ENCODE assay signal across 8 cellular contexts in the genomic region with DNA sequence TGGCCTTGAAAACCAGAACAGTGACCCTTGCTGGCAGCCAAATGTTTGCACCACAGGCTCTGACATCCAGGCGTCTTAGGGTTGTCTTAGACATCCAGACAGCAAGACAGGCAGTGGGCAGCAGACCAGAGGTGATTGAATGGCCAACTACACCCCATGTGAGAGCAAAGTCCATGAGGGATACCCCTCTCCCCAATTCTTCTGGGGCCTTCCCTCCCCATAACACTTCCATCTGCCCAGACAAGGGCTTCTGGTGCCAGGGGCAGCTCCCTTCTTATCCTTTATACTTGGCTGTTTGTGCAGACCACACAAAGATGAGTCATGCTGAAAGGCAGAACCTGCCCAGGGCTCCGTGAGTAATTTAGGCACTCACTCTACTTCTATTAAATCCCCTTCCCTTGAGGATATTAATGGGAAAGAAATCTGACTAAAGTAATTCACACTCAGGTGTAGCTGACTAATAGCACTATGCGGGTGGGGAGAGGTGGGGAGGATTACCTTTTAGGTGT.
DNase-seq lines count a peak whose midpoint lies in the region; ATAC-seq and TF ChIP-seq lines count a peak whose summit lies in the region.

No MANE protein-coding gene starts in this region.

- no peak for TF ChIP-seq POLR2A in lower leg skin (IDR thresholded peaks at IDR 0.05)

- intact Hi-C loops in lower leg skin (cut with DNase I; ENCODE audit: low total_unique reads), result no loop called here

- 17 to 22% methylated on average over 3 of the region's 3 CpGs for WGBS in lower leg skin, 2 donors

- H3K36me3 ChIP-seq in HEK293 (ENCODE audit: control insufficient read depth in 2 of 2, insufficient read depth in 1 of 2, low read length in 2 of 2) (no peaks in the 10 kb centered on the region), SJSA1 (no peaks in the 10 kb centered on the region)

- H3K9me3 ChIP-seq in HEK293 (ENCODE audit: control insufficient read depth, insufficient read depth, low read depth, low read length), result no peaks in the 10 kb centered on the region
- no peaks in the 10 kb centered on the region for H3K9me3 ChIP-seq in SJSA1 (replicated peaks)

- DNase-seq in ACHN, result peak; percentile 76
- DNase-seq in SJSA1 (ENCODE audit: low read depth in 1 of 2, low spot score in 2 of 2), result peak; percentile 70 to 80
- peak; percentile 79 for DNase-seq in fibroblast of villous mesenchyme (ENCODE audit: low read depth)
- DNase-seq in lower leg skin (ENCODE audit: low spot score in 2 of 2), result no peak
- no peak for DNase-seq in hippocampal formation (lab: John Stamatoyannopoulos, UW)

- no peak for ATAC-seq in GM19035 (IDR thresholded peaks at IDR 0.05; ENCODE audit: unreplicated experiment)
- no peak for ATAC-seq in GM21717 (IDR thresholded peaks at IDR 0.05; ENCODE audit: unreplicated experiment)

- peak; percentile 48 for TF ChIP-seq CTCF in HEK293 (tag by site-specific recombination; IDR thresholded peaks at IDR 0.05)
- TF ChIP-seq CTCF in fibroblast of villous mesenchyme (IDR thresholded peaks at IDR 0.05; ENCODE audit: insufficient read depth, low read depth, low read length), result no peak
- no peak for TF ChIP-seq CTCF in lower leg skin (IDR thresholded peaks at IDR 0.05)

- POLR2A ChIA-PET in HEK293 (lab: Yijun Ruan, JAX), result interaction anchor here (0.7 to 5.8 kb wide), 8 partner anchors 9 to 1042 kb away, joined by 3 to 43 read pairs (median 10); a partner anchor contains a TSS

- peak overlapping the region; percentile 78 for H3K27ac ChIP-seq in HEK293 (ENCODE audit: extremely low read depth, low read depth, low read length)
- no peak overlapping the region for H3K27ac ChIP-seq in SJSA1

- H3K4me1 ChIP-seq in HEK293 (ENCODE audit: control insufficient read depth, insufficient read depth, low read length) (peaks cover 54% of the 10 kb centered on the region), SJSA1 (replicated peaks) (peaks cover 60% of the 10 kb centered on the region)

- in situ Hi-C loops in ACHN (cut with HindIII; ENCODE audit: low pct_ligation_motif_present, low pct_unique_long_range_greater_than_20kb, low sequenced_read_pairs), result no loop called here

- H3K4me3 ChIP-seq in HEK293 (ENCODE audit: low read depth, low read length) (no peak overlapping the region), SJSA1 (no peak overlapping the region), fibroblast of villous mesenchyme (ENCODE audit: low read depth, low read length) (no peak overlapping the region), lower leg skin (ENCODE audit: low read depth, poor library complexity, severe bottlenecking) (no peak overlapping the region)

- H3K27me3 ChIP-seq in SJSA1 (replicated peaks), result no peaks in the 10 kb centered on the region

- CTCF ChIA-PET in HEK293 (lab: Yijun Ruan, JAX), result interaction anchor here (0.6 to 18.0 kb wide), 14 partner anchors 9 to 1040 kb away, joined by 3 to 181 read pairs (median 4); no protein-coding TSS in a partner anchor

TF ChIP-seq in HEK293, 187 proteins besides CTCF, POLR2A, EP300 and RAD21 (continues in another document):
- TF ChIP-seq ZNF677 (tag by site-specific recombination; IDR thresholded peaks at IDR 0.05) (no peak), KLF1 (tag by site-specific recombination; IDR thresholded peaks at IDR 0.05) (no peak), KLF16 (tag by site-specific recombination; IDR thresholded peaks at IDR 0.05) (no peak), ZNF140 (tag by site-specific recombination; IDR thresholded peaks at IDR 0.05) (no peak), ZNF175 (tag by site-specific recombination; IDR thresholded peaks at IDR 0.05) (no peak), YY2 (tag by site-specific recombination; IDR thresholded peaks at IDR 0.05) (no peak), GLIS2 (tag by site-specific recombination; IDR thresholded peaks at IDR 0.05) (no peak), ZNF366 (tag by site-specific recombination; conservative IDR thresholded peaks at IDR 0.05) (peak; percentile 85), ZNF157 (tag by site-specific recombination; IDR thresholded peaks at IDR 0.05) (no peak), IKZF3 (tag by site-specific recombination; IDR thresholded peaks at IDR 0.05) (peak; percentile 83), MZF1 (tag by site-specific recombination; IDR thresholded peaks at IDR 0.05; ENCODE audit: borderline replicate concordance) (peak; percentile 92; the same call in 1 of the 2 replicates), SP2 (tag by site-specific recombination; IDR thresholded peaks at IDR 0.05) (no peak), ZSCAN16 (tag by site-specific recombination; IDR thresholded peaks at IDR 0.05) (no peak), ZNF404 (tag by site-specific recombination; IDR thresholded peaks at IDR 0.05) (no peak), ZBTB20 (tag by site-specific recombination; IDR thresholded peaks at IDR 0.05) (no peak), ZNF624 (tag by site-specific recombination; IDR thresholded peaks at IDR 0.05) (no peak), ZNF629 (tag by site-specific recombination; IDR thresholded peaks at IDR 0.05) (peak; percentile 74), ZNF600 (tag by site-specific recombination; IDR thresholded peaks at IDR 0.05) (peak; percentile 98), ZBTB8A (tag by site-specific recombination; IDR thresholded peaks at IDR 0.05) (peak; percentile 38; the same call in 1 of the 2 replicates)
- TF ChIP-seq, protein P1, sequence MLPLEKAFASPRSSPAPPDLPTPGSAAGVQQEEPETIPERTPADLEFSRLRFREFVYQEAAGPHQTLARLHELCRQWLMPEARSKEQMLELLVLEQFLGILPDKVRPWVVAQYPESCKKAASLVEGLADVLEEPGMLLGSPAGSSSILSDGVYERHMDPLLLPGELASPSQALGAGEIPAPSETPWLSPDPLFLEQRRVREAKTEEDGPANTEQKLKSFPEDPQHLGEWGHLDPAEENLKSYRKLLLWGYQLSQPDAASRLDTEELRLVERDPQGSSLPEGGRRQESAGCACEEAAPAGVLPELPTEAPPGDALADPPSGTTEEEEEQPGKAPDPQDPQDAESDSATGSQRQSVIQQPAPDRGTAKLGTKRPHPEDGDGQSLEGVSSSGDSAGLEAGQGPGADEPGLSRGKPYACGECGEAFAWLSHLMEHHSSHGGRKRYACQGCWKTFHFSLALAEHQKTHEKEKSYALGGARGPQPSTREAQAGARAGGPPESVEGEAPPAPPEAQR (tag by site-specific recombination; IDR thresholded peaks at IDR 0.05), result no peak
- TF ChIP-seq, protein P2, sequence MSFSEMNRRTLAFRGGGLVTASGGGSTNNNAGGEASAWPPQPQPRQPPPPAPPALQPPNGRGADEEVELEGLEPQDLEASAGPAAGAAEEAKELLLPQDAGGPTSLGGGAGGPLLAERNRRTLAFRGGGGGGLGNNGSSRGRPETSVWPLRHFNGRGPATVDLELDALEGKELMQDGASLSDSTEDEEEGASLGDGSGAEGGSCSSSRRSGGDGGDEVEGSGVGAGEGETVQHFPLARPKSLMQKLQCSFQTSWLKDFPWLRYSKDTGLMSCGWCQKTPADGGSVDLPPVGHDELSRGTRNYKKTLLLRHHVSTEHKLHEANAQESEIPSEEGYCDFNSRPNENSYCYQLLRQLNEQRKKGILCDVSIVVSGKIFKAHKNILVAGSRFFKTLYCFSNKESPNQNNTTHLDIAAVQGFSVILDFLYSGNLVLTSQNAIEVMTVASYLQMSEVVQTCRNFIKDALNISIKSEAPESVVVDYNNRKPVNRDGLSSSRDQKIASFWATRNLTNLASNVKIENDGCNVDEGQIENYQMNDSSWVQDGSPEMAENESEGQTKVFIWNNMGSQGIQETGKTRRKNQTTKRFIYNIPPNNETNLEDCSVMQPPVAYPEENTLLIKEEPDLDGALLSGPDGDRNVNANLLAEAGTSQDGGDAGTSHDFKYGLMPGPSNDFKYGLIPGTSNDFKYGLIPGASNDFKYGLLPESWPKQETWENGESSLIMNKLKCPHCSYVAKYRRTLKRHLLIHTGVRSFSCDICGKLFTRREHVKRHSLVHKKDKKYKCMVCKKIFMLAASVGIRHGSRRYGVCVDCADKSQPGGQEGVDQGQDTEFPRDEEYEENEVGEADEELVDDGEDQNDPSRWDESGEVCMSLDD (tag by site-specific recombination; IDR thresholded peaks at IDR 0.05), result 0 out of 2 replicates have a peak, but pooled peaks have one; percentile 16
- TF ChIP-seq, protein P3, sequence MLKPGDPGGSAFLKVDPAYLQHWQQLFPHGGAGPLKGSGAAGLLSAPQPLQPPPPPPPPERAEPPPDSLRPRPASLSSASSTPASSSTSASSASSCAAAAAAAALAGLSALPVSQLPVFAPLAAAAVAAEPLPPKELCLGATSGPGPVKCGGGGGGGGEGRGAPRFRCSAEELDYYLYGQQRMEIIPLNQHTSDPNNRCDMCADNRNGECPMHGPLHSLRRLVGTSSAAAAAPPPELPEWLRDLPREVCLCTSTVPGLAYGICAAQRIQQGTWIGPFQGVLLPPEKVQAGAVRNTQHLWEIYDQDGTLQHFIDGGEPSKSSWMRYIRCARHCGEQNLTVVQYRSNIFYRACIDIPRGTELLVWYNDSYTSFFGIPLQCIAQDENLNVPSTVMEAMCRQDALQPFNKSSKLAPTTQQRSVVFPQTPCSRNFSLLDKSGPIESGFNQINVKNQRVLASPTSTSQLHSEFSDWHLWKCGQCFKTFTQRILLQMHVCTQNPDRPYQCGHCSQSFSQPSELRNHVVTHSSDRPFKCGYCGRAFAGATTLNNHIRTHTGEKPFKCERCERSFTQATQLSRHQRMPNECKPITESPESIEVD (tag by site-specific recombination; IDR thresholded peaks at IDR 0.05), result 0 out of 2 replicates have a peak, but pooled peaks have one; percentile 30

Comparison
In these comparisons a context has a peak if more than half of its experiments do, and no peak if none do; other contexts are left out.
1. DNase-seq: peak in ACHN (single experiment), SJSA1 (2 of 2) and fibroblast of villous mesenchyme (single experiment); none in lower leg skin (0 of 2) and hippocampal formation (0 of 2).